ENCODE assay signal across 13 cellular contexts in genomic region chr18:55307505-55307904, GRCh38.
A peak's percentile ranks its signal among the peaks of the same experiment; 100 is the strongest.
DNase-seq lines count a peak whose midpoint lies in the region; ATAC-seq lines count a peak whose summit lies in the region.
"Had no signal": no experiment of that assay in that cellular context is flagged by ENCODE, and none has a peak within 500 bp of the region (broad histone marks: within the 10 kb centered on the region; RNA-seq: fewer than 3 reads in every experiment).

No MANE protein-coding gene starts in this region.

- peak overlapping the region in 7 of 8 donors; percentile 19 to 80 (median 56) for H3K4me3 Mint-ChIP-seq in naive B cell
- no peak overlapping the region for H3K4me3 Mint-ChIP-seq in activated CD4-positive, alpha-beta T cell treated with anti-CD3 and anti-CD28 coated beads for 36 hours
- H3K4me3 Mint-ChIP-seq: type B pancreatic cell had no signal

- POLR2A ChIA-PET in activated CD4-positive, alpha-beta T cell treated with anti-CD3 and anti-CD28 coated beads for 36 hours (lab: Charles Lee) = no interaction called here

- no peak for DNase-seq in naive B cell
- DNase-seq in activated T-cell treated with anti-CD3 and anti-CD28 coated beads, Interleukin-2, amount 50 U/mL, for 1 hour = no peak
- no peak for DNase-seq in DMS53 treated with DMSO at 0.1 percent for 48 hours (lab: John Stamatoyannopoulos, UW; ENCODE audit: unreplicated experiment)
- DNase-seq in HUDEP-2 (lab: John Stamatoyannopoulos, UW; ENCODE audit: unreplicated experiment in 76 of 76) = no peak
- DNase-seq in activated CD4-positive, alpha-beta T cell treated with anti-CD3 and anti-CD28 coated beads for 36 hours = no peak
- DNase-seq: adrenal gland, cortex of kidney, H7, NCI-H526 treated with DMSO at 0.1 percent for 48 hours had no signal

- peaks cover 0 to 1% (median 0%) of the 10 kb centered on the region in 7 donors for H3K9me3 Mint-ChIP-seq in naive B cell
- H3K9me3 Mint-ChIP-seq in activated CD4-positive, alpha-beta T cell treated with anti-CD3 and anti-CD28 coated beads for 36 hours (ENCODE audit: low read depth) = no peaks in the 10 kb centered on the region
- H3K9me3 Mint-ChIP-seq: type B pancreatic cell had no signal

- peaks cover 66 to 86% (median 75%) of the 10 kb centered on the region in 3 donors for H3K4me1 Mint-ChIP-seq in naive B cell
- no peaks in the 10 kb centered on the region for H3K4me1 Mint-ChIP-seq in activated CD4-positive, alpha-beta T cell treated with anti-CD3 and anti-CD28 coated beads for 36 hours

- CTCF ChIA-PET in activated CD4-positive, alpha-beta T cell treated with anti-CD3 and anti-CD28 coated beads for 36 hours (lab: Charles Lee) = no interaction called here

- ATAC-seq in GM18909 (IDR thresholded peaks at IDR 0.05; ENCODE audit: poor library complexity, unreplicated experiment) = peak; percentile 60
- ATAC-seq in GM21529 (IDR thresholded peaks at IDR 0.05; ENCODE audit: unreplicated experiment) = peak; percentile 54
- peak; percentile 45 for ATAC-seq in HG03175 (IDR thresholded peaks at IDR 0.05; ENCODE audit: unreplicated experiment)
- no peak for ATAC-seq in naive B cell (ENCODE audit: low read depth in 2 of 2)
- ATAC-seq in activated CD4-positive, alpha-beta T cell treated with anti-CD3 and anti-CD28 coated beads for 36 hours = no peak

- H3K27me3 Mint-ChIP-seq in naive B cell = no peaks in the 10 kb centered on the region
- peaks cover under 1% of the 10 kb centered on the region for H3K27me3 Mint-ChIP-seq in activated CD4-positive, alpha-beta T cell treated with anti-CD3 and anti-CD28 coated beads for 36 hours
- H3K27me3 Mint-ChIP-seq: type B pancreatic cell had no signal

- peaks cover 0 to 6% of the 10 kb centered on the region in 2 donors for H3K36me3 Mint-ChIP-seq in naive B cell
- H3K36me3 Mint-ChIP-seq in activated CD4-positive, alpha-beta T cell treated with anti-CD3 and anti-CD28 coated beads for 36 hours (ENCODE audit: low read depth) = no peaks in the 10 kb centered on the region

- peak overlapping the region in 1 of 6 donors; percentile 64 for H3K27ac Mint-ChIP-seq in naive B cell
- no peak overlapping the region for H3K27ac Mint-ChIP-seq in activated CD4-positive, alpha-beta T cell treated with anti-CD3 and anti-CD28 coated beads for 36 hours
- H3K27ac Mint-ChIP-seq: type B pancreatic cell had no signal

- intact Hi-C loops in activated CD4-positive, alpha-beta T cell treated with anti-CD3 and anti-CD28 coated beads for 36 hours (cut with DNase I, micrococcal nuclease) = no loop called here

Comparison
In these comparisons a context has a peak if more than half of its experiments do, and no peak if none do; other contexts are left out.
1. ATAC-seq: peak in GM18909 (single experiment), GM21529 (single experiment) and HG03175 (single experiment); none in naive B cell (0 of 2) and activated CD4-positive, alpha-beta T cell treated with anti-CD3 and anti-CD28 coated beads for 36 hours (single experiment).